ENCODE assay signal across 18 cellular contexts in the genomic region with DNA sequence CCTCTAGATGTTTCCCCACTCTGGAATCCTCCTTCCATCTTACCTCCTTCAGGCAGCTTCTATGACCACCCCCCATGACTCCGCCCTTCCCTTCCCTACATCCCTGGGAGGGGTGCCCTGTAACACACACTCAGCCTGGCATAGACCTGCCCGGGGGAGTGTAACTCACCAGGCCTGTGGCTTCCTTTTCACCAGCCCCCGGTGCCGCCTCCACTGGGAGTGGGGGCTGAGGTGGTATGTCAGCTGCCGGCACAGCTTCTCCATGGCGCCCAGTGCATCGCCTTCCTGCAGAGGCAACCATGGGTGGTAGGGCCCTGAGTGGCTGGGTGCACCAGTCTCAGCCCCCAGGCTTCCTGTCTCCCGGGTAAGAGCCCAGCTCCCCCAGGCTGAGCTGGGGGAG. TPM values are rescaled to one million over a fixed set of nuclear protein-coding genes. Genes with fewer than 3 reads are reported as not detected.
DNase-seq lines count a peak whose midpoint lies in the region; ATAC-seq and TF ChIP-seq lines count a peak whose summit lies in the region.
"Had no signal": no experiment of that assay in that cellular context is flagged by ENCODE, and none has a peak within 500 bp of the region (broad histone marks: within the 10 kb centered on the region; RNA-seq: fewer than 3 reads in every experiment).

No MANE protein-coding gene starts in this region.

- no peak for TF ChIP-seq CTCF in omental fat pad (IDR thresholded peaks at IDR 0.05)

- H3K4me1 Mint-ChIP-seq in activated T-helper 17 cell treated with anti-CD3 and anti-CD28 coated beads, Interleukin-2, amount 50 U/mL, for 72 hours = peaks cover 30% of the 10 kb centered on the region
- H3K4me1 Mint-ChIP-seq in stimulated activated effector memory CD8-positive, alpha-beta T cell treated with anti-CD3 and anti-CD28 coated beads, Interleukin-12 subunit alpha, Interleukin-12 subunit beta, amount 100 ng/mL, for 72 hours = peaks cover 60% of the 10 kb centered on the region

- intact Hi-C loops in Right ventricle myocardium inferior (cut with DNase I) = no loop called here
- intact Hi-C loops in cardiac septum (cut with DNase I) = no loop called here

- peak overlapping the region; percentile 0 for H3K27ac Mint-ChIP-seq in activated T-helper 17 cell treated with anti-CD3 and anti-CD28 coated beads, Interleukin-2, amount 50 U/mL, for 72 hours
- H3K27ac Mint-ChIP-seq in stimulated activated effector memory CD8-positive, alpha-beta T cell treated with anti-CD3 and anti-CD28 coated beads, Interleukin-12 subunit alpha, Interleukin-12 subunit beta, amount 100 ng/mL, for 72 hours = peak overlapping the region; percentile 78
- H3K27ac Mint-ChIP-seq: T-helper 1 cell treated with Interleukin-12 subunit alpha and Interleukin-12 subunit beta and Interleukin-4 antibody, amounts not matched to agents 30 μg/mL and 1 μg/mL, for 36 hours had no signal

- peaks cover 51% of the 10 kb centered on the region for H3K36me3 ChIP-seq in MG63

- peak; percentile 14 for DNase-seq in Right ventricle myocardium inferior (ENCODE audit: missing footprints)
- no peak for DNase-seq in cardiac septum (ENCODE audit: low spot score)
- DNase-seq in MG63 = peak; percentile 26
- DNase-seq in stimulated activated effector memory CD8-positive, alpha-beta T cell treated with anti-CD3 and anti-CD28 coated beads, Interleukin-12 subunit alpha, Interleukin-12 subunit beta, amount 100 ng/mL, for 72 hours (ENCODE audit: low spot score in 2 of 2) = no peak
- no peak for DNase-seq in omental fat pad (ENCODE audit: low spot score)
- no peak for DNase-seq in G401 (ENCODE audit: low spot score)
- no peak for DNase-seq in NCI-H2107 (lab: John Stamatoyannopoulos, UW)
- DNase-seq: activated CD4-positive, CD25-positive, alpha-beta regulatory T cell; activated CD8-positive, alpha-beta memory T cell treated with anti-CD3 and anti-CD28 coated beads for 24 hours; anterior cingulate cortex; CD8-positive, alpha-beta memory T cell; KG1; NCI-H1105; NCI-H526; SIG-M5; testis had no signal

- no peak overlapping the region for H3K4me3 Mint-ChIP-seq in activated T-helper 17 cell treated with anti-CD3 and anti-CD28 coated beads, Interleukin-2, amount 50 U/mL, for 72 hours
- no peak overlapping the region for H3K4me3 Mint-ChIP-seq in stimulated activated effector memory CD8-positive, alpha-beta T cell treated with anti-CD3 and anti-CD28 coated beads, Interleukin-12 subunit alpha, Interleukin-12 subunit beta, amount 100 ng/mL, for 72 hours
- H3K4me3 Mint-ChIP-seq: CD8-positive, alpha-beta memory T cell; T-helper 1 cell treated with Interleukin-12 subunit alpha and Interleukin-12 subunit beta and Interleukin-4 antibody, amounts not matched to agents 30 μg/mL and 1 μg/mL, for 36 hours had no signal

- peaks cover 82% of the 10 kb centered on the region for H3K36me3 Mint-ChIP-seq in activated T-helper 17 cell treated with anti-CD3 and anti-CD28 coated beads, Interleukin-2, amount 50 U/mL, for 72 hours (ENCODE audit: low read depth)
- H3K36me3 Mint-ChIP-seq in stimulated activated effector memory CD8-positive, alpha-beta T cell treated with anti-CD3 and anti-CD28 coated beads, Interleukin-12 subunit alpha, Interleukin-12 subunit beta, amount 100 ng/mL, for 72 hours = peaks cover 90% of the 10 kb centered on the region

- in situ Hi-C loops in G401 (cut with HindIII; ENCODE audit: low sequenced_read_pairs) = no loop called here

- H3K4me3 ChIP-seq in MG63 = no peak overlapping the region
- H3K4me3 ChIP-seq: testis had no signal

- no peaks in the 10 kb centered on the region for H3K27me3 ChIP-seq in MG63
- H3K27me3 ChIP-seq: testis had no signal

- no peaks in the 10 kb centered on the region for H3K9me3 Mint-ChIP-seq in activated T-helper 17 cell treated with anti-CD3 and anti-CD28 coated beads, Interleukin-2, amount 50 U/mL, for 72 hours
- no peaks in the 10 kb centered on the region for H3K9me3 Mint-ChIP-seq in stimulated activated effector memory CD8-positive, alpha-beta T cell treated with anti-CD3 and anti-CD28 coated beads, Interleukin-12 subunit alpha, Interleukin-12 subunit beta, amount 100 ng/mL, for 72 hours
- H3K9me3 Mint-ChIP-seq: CD8-positive, alpha-beta memory T cell; T-helper 1 cell treated with Interleukin-12 subunit alpha and Interleukin-12 subunit beta and Interleukin-4 antibody, amounts not matched to agents 30 μg/mL and 1 μg/mL, for 36 hours had no signal

- H3K27me3 Mint-ChIP-seq in activated T-helper 17 cell treated with anti-CD3 and anti-CD28 coated beads, Interleukin-2, amount 50 U/mL, for 72 hours = no peaks in the 10 kb centered on the region
- H3K27me3 Mint-ChIP-seq: CD8-positive, alpha-beta memory T cell had no signal

- no peaks in the 10 kb centered on the region for H3K9me3 ChIP-seq in MG63
- H3K9me3 ChIP-seq: testis had no signal

- ATAC-seq in Right ventricle myocardium inferior (no peak), omental fat pad (ENCODE audit: low FRiP score) (no peak)
- ATAC-seq in activated T-helper 17 cell treated with anti-CD3 and anti-CD28 coated beads, Interleukin-2, amount 50 U/mL, for 72 hours (replicated peaks) = no peak
- no peak for ATAC-seq in stimulated activated effector memory CD8-positive, alpha-beta T cell treated with anti-CD3 and anti-CD28 coated beads, Interleukin-12 subunit alpha, Interleukin-12 subunit beta, amount 100 ng/mL, for 72 hours

RNA-seq across cellular contexts. Expression of a gene that starts 32.3 kb away (rescaled TPM):
- total RNA-seq in Right ventricle myocardium inferior = 11.2 TPM
- 9.1 TPM for total RNA-seq in cardiac septum
- total RNA-seq in MG63 (2014; rRNA removed; shearing (Covaris generic); ENCODE audit: low replicate concordance) = 0.05 and 0.30 TPM in 2 replicates
- total RNA-seq in activated T-helper 17 cell treated with anti-CD3 and anti-CD28 coated beads, Interleukin-2, amount 50 U/mL, for 72 hours = 10 to 100 TPM; 35.4 to 74.9 TPM
- total RNA-seq in omental fat pad = 10 to 100 TPM; 12.1 to 47.6 (median 28.9) TPM
- 41.8 and 47.6 TPM in 2 replicates for total RNA-seq in G401 (2014; rRNA removed; shearing (Covaris generic))

RNA-seq across cellular contexts. Expression of a gene that starts 44.3 kb away (rescaled TPM):
- 1.1 TPM for total RNA-seq in Right ventricle myocardium inferior
- total RNA-seq in cardiac septum = 1.4 TPM
- total RNA-seq in MG63 (2014; rRNA removed; shearing (Covaris generic); ENCODE audit: low replicate concordance) = 0.03 TPM in 1 of 2 replicates, not detected in the other
- total RNA-seq in activated T-helper 17 cell treated with anti-CD3 and anti-CD28 coated beads, Interleukin-2, amount 50 U/mL, for 72 hours = 1 to 10 TPM in 1 of 2 donors, under 1 TPM in 1; 0.90 to 2.3 TPM
- 1 to 10 TPM in 3 of 4 donors, under 1 TPM in 1; 0.74 to 3.5 (median 2.1) TPM for total RNA-seq in omental fat pad
- 0.24 and 0.86 TPM in 2 replicates for total RNA-seq in G401 (2014; rRNA removed; shearing (Covaris generic))

Comparison
In these comparisons a context has a peak if more than half of its experiments do, and no peak if none do; other contexts are left out.
1. DNase-seq: peak in Right ventricle myocardium inferior (single experiment) and MG63 (single experiment); none in cardiac septum (single experiment), stimulated activated effector memory CD8-positive, alpha-beta T cell treated with anti-CD3 and anti-CD28 coated beads, Interleukin-12 subunit alpha, Interleukin-12 subunit beta, amount 100 ng/mL, for 72 hours (0 of 2), omental fat pad (single experiment), G401 (single experiment) and NCI-H2107 (single experiment).